Comparison of ENCODE assay signal across 2 cellular contexts in genomic region chr22:37309221-37310074, GRCh38.
TF ChIP-seq lines count a peak whose summit lies in the region.

No MANE protein-coding gene starts in this region.

TF ChIP-seq in SK-N-SH treated with all-trans-retinoic acid at 6 μM for 48 hours, 23 proteins besides CTCF, POLR2A, EP300 and RAD21 (continued from another document):
- TF ChIP-seq POU6F1 (CRISPR knock-in tag; IDR thresholded peaks at IDR 0.05; ENCODE audit: borderline replicate concordance, low read depth) (no peak), TOX (CRISPR knock-in tag; IDR thresholded peaks at IDR 0.05; ENCODE audit: borderline replicate concordance) (no peak), PATZ1 (CRISPR knock-in tag; IDR thresholded peaks at IDR 0.05; ENCODE audit: borderline replicate concordance) (no peak), ISL1 (CRISPR knock-in tag; IDR thresholded peaks at IDR 0.05) (no peak), CREB5 (CRISPR knock-in tag; IDR thresholded peaks at IDR 0.05; ENCODE audit: low read depth) (no peak), SNAI2 (CRISPR knock-in tag; IDR thresholded peaks at IDR 0.05) (no peak), RARB (CRISPR knock-in tag; IDR thresholded peaks at IDR 0.05) (no peak), BACH2 (CRISPR knock-in tag; IDR thresholded peaks at IDR 0.05; ENCODE audit: borderline replicate concordance) (no peak), ARNTL (CRISPR knock-in tag; IDR thresholded peaks at IDR 0.05; ENCODE audit: borderline replicate concordance, low read depth) (no peak), PPARA (CRISPR knock-in tag; IDR thresholded peaks at IDR 0.05; ENCODE audit: borderline replicate concordance) (no peak), ZNF70 (CRISPR knock-in tag; IDR thresholded peaks at IDR 0.05) (no peak)
TF ChIP-seq in SK-N-SH treated with all-trans-retinoic acid at 6 μM for 48 hours: peak in this region for 0.

TF ChIP-seq in GM23338, 12 proteins besides CTCF, POLR2A, EP300 and RAD21 (continued from another document):
- no peak for TF ChIP-seq ZNF462 (CRISPR knock-in tag; IDR thresholded peaks at IDR 0.05)
- no peak for TF ChIP-seq JUNB (IDR thresholded peaks at IDR 0.05; ENCODE audit: unreplicated experiment)
- no peak for TF ChIP-seq ZNF331 (CRISPR knock-in tag; IDR thresholded peaks at IDR 0.05; ENCODE audit: low read depth)
- no peak for TF ChIP-seq NANOG (IDR thresholded peaks at IDR 0.05; ENCODE audit: borderline replicate concordance)
- no peak for TF ChIP-seq STAT1 (IDR thresholded peaks at IDR 0.05; ENCODE audit: unreplicated experiment)
